17 cellular contexts compared by ENCODE assay signal in the genomic region with DNA sequence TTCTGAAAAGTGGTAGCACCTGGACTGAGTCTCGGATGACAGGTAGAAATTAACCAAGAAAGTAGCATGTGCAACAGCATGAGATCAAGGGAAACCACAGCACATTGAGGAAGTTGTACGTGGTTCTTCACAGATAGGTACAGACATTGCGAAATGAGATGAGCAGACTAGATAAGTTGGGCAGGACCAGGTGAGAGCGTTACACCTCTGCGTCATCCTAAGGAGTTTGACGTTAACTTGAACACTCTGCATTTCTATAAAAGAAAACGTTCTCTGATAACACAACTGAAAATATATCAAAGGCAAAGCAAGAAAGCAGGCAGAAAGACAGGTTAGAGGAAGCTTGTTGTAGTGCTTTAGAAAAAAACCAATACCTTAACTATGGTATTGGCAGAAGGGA.
"Had no signal": no experiment of that assay in that cellular context is flagged by ENCODE, and none has a peak within 500 bp of the region (broad histone marks: within the 10 kb centered on the region; RNA-seq: fewer than 3 reads in every experiment).

No MANE protein-coding gene starts in this region.

- H3K4me3 Mint-ChIP-seq: activated naive CD8-positive, alpha-beta T cell treated with anti-CD3 and anti-CD28 coated beads, Interleukin-2, amount 50 U/mL, for 24 hours; stimulated activated memory B cell treated with anti-CD40 and anti-IgM and Interleukin-4, amounts not matched to agents 10 μg/mL and 1 μg/mL and 100 μg/mL, for 72 hours had no signal

- H3K9me3 ChIP-seq: neutrophil, transverse colon had no signal

- H3K27me3 ChIP-seq: neutrophil, transverse colon had no signal

- H3K36me3 Mint-ChIP-seq: stimulated activated memory B cell treated with anti-CD40 and anti-IgM and Interleukin-4, amounts not matched to agents 10 μg/mL and 1 μg/mL and 100 μg/mL, for 72 hours had no signal

- H3K36me3 ChIP-seq: neutrophil, transverse colon had no signal

- H3K9me3 Mint-ChIP-seq: activated naive CD8-positive, alpha-beta T cell treated with anti-CD3 and anti-CD28 coated beads, Interleukin-2, amount 50 U/mL, for 24 hours; stimulated activated memory B cell treated with anti-CD40 and anti-IgM and Interleukin-4, amounts not matched to agents 10 μg/mL and 1 μg/mL and 100 μg/mL, for 72 hours had no signal

- ATAC-seq: activated naive CD8-positive, alpha-beta T cell treated with anti-CD3 and anti-CD28 coated beads, Interleukin-2, amount 50 U/mL, for 24 hours; left cardiac atrium; stimulated activated memory B cell treated with anti-CD40 and anti-IgM and Interleukin-4, amounts not matched to agents 10 μg/mL and 1 μg/mL and 100 μg/mL, for 72 hours had no signal

- H3K4me3 ChIP-seq: lung, transverse colon had no signal

- H3K4me1 Mint-ChIP-seq: stimulated activated memory B cell treated with anti-CD40 and anti-IgM and Interleukin-4, amounts not matched to agents 10 μg/mL and 1 μg/mL and 100 μg/mL, for 72 hours had no signal

- H3K27ac Mint-ChIP-seq: activated naive CD8-positive, alpha-beta T cell treated with anti-CD3 and anti-CD28 coated beads, Interleukin-2, amount 50 U/mL, for 24 hours; stimulated activated memory B cell treated with anti-CD40 and anti-IgM and Interleukin-4, amounts not matched to agents 10 μg/mL and 1 μg/mL and 100 μg/mL, for 72 hours had no signal

- H3K4me1 ChIP-seq: parathyroid adenoma, transverse colon had no signal

- DNase-seq: activated CD4-positive, alpha-beta T cell treated with anti-CD3 and anti-CD28 coated beads, Interleukin-2, amount 50 U/mL, for 48 hours; activated CD4-positive, CD25-positive, alpha-beta regulatory T cell treated with anti-CD3 and anti-CD28 coated beads, Interleukin-2, amount 50 U/mL, for 72 hours; activated gamma-delta T cell treated with Interleukin-2 at 50 U/mL for 16 hours; activated naive CD8-positive, alpha-beta T cell treated with anti-CD3 and anti-CD28 coated beads, Interleukin-2, amount 50 U/mL, for 24 hours; aorta; cerebellar nuclear complex; effector memory CD4-positive, alpha-beta T cell; head of caudate nucleus; left cardiac atrium; stimulated activated CD4-positive, alpha-beta T cell treated with anti-CD3 and anti-CD28 coated beads, Interleukin-2, amount 100 ng/mL, for 48 hours; T-helper 1 cell; transverse colon had no signal

- FAIRE-seq: frontal cortex had no signal

- H3K27ac ChIP-seq: neutrophil, parathyroid adenoma, transverse colon had no signal
